In genomic region chr2:219969508-219969907, GRCh38 we compare ENCODE assay signal across 18 cellular contexts.
DNase-seq lines count a peak whose midpoint lies in the region; ATAC-seq, FAIRE-seq and TF ChIP-seq lines count a peak whose summit lies in the region.
"Had no signal": no experiment of that assay in that cellular context is flagged by ENCODE, and none has a peak within 500 bp of the region (broad histone marks: within the 10 kb centered on the region; RNA-seq: fewer than 3 reads in every experiment).

No MANE protein-coding gene starts in this region.

- peaks cover 3% of the 10 kb centered on the region for H3K36me3 Mint-ChIP-seq in T-helper 17 cell (ENCODE audit: low read depth)
- H3K36me3 Mint-ChIP-seq: natural killer cell had no signal

- TF ChIP-seq CTCF in fibroblast of the aortic adventitia (IDR thresholded peaks at IDR 0.05; ENCODE audit: insufficient read depth, low read length) = no peak

- no peaks in the 10 kb centered on the region for H3K27me3 Mint-ChIP-seq in T-helper 17 cell
- H3K27me3 Mint-ChIP-seq: dendritic cell treated with granulocyte-macrophage colony-stimulating factor and Interleukin-4, amounts not matched to agents 40 ng/mL and 50 ng/mL, for 4 days had no signal

- H3K27ac Mint-ChIP-seq in T-helper 17 cell = no peak overlapping the region
- H3K27ac Mint-ChIP-seq: activated T-helper 17 cell treated with anti-CD3 and anti-CD28 coated beads, Interleukin-2, amount 50 U/mL, for 72 hours; dendritic cell treated with granulocyte-macrophage colony-stimulating factor and Interleukin-4, amounts not matched to agents 40 ng/mL and 50 ng/mL, for 4 days; natural killer cell had no signal

- no peak for TF ChIP-seq POLR2A in H54 (IDR thresholded peaks at IDR 0.05; ENCODE audit: low read depth, low read length)

- no peak for ATAC-seq in HG03439 (IDR thresholded peaks at IDR 0.05; ENCODE audit: unreplicated experiment)
- no peak for ATAC-seq in left lobe of liver
- no peak for ATAC-seq in GM21786 (IDR thresholded peaks at IDR 0.05; ENCODE audit: unreplicated experiment)
- ATAC-seq in T-helper 17 cell = no peak
- ATAC-seq: activated T-helper 17 cell treated with anti-CD3 and anti-CD28 coated beads, Interleukin-2, amount 50 U/mL, for 72 hours; lower lobe of right lung; natural killer cell; psoas muscle had no signal

- in situ Hi-C loops in SK-MEL-5 (cut with HindIII; ENCODE audit: low pct_unique_long_range_greater_than_20kb, low sequenced_read_pairs) = no loop called here

- H3K9me3 ChIP-seq in T-helper 17 cell (ENCODE audit: control insufficient read depth, low read length, poor library complexity, severe bottlenecking) = no peaks in the 10 kb centered on the region
- H3K9me3 ChIP-seq: Caco-2, esophagus muscularis mucosa, lower lobe of right lung, psoas muscle had no signal

- DNase-seq in A172 (ENCODE audit: low spot score) (peak; percentile 82), H54 (ENCODE audit: insufficient read length, low spot score) (peak; percentile 35), SK-MEL-5 (ENCODE audit: low read depth, low spot score) (peak; percentile 98), fibroblast of the aortic adventitia (ENCODE audit: low read depth) (peak; percentile 24), left lobe of liver (ENCODE audit: low spot score) (no peak), T-helper 17 cell (no peak)
- DNase-seq: Caco-2; lower lobe of right lung; natural killer cell; NCI-H2171 treated with DMSO at 0.1 percent for 48 hours; psoas muscle; stimulated activated CD4-positive, alpha-beta T cell treated with anti-CD3 and anti-CD28 coated beads, Interleukin-15, amount 100 ng/mL, for 24 hours had no signal

- H3K4me1 Mint-ChIP-seq in T-helper 17 cell = no peaks in the 10 kb centered on the region
- H3K4me1 Mint-ChIP-seq: activated T-helper 17 cell treated with anti-CD3 and anti-CD28 coated beads, Interleukin-2, amount 50 U/mL, for 72 hours; natural killer cell had no signal

- no peak for FAIRE-seq in H54 (lab: Jason Lieb, UNC)
- FAIRE-seq: A204.1 had no signal

- H3K4me3 Mint-ChIP-seq in T-helper 17 cell = no peak overlapping the region
- H3K4me3 Mint-ChIP-seq: activated T-helper 17 cell treated with anti-CD3 and anti-CD28 coated beads, Interleukin-2, amount 50 U/mL, for 72 hours; dendritic cell treated with granulocyte-macrophage colony-stimulating factor and Interleukin-4, amounts not matched to agents 40 ng/mL and 50 ng/mL, for 4 days; natural killer cell had no signal

- no peak overlapping the region for H3K4me3 ChIP-seq in fibroblast of the aortic adventitia (ENCODE audit: low read depth, low read length)
- H3K4me3 ChIP-seq: esophagus muscularis mucosa, lower lobe of right lung, psoas muscle had no signal

Comparison
In these comparisons a context has a peak if more than half of its experiments do, and no peak if none do; other contexts are left out.
1. DNase-seq: peak in A172 (single experiment), H54 (single experiment), SK-MEL-5 (single experiment) and fibroblast of the aortic adventitia (single experiment); none in left lobe of liver (single experiment) and T-helper 17 cell (0 of 3).